ENCODE assay signal across 7 cellular contexts in the genomic region with DNA sequence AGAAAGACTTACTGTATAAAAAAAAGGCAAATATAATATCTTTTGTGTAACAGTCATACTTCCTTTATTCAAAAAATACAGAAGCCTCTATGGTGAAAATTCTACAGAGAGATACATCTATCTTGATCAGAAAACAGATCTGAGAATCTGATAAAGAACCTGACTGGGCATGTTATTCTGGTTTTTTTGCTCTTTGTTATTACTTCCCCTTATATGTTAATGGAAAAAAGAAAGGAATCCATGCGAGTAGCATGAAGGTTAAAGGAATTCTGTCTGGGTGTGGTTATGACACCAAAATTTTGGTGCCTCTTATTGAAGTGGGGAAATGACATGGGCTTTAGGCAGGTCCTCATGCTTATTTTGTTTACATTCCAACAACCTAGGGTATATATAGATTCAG.
"Had no signal": no experiment of that assay in that cellular context is flagged by ENCODE, and none has a peak within 500 bp of the region (broad histone marks: within the 10 kb centered on the region; RNA-seq: fewer than 3 reads in every experiment).

No MANE protein-coding gene starts in this region.

- H3K27ac Mint-ChIP-seq: GM23338, H9, IgD-negative memory B cell had no signal

- H3K4me2 ChIP-seq: GM23338 had no signal

- H2AFZ ChIP-seq: GM23338 had no signal

- H3K4me1 Mint-ChIP-seq: IgD-negative memory B cell had no signal

- H3K27ac ChIP-seq: HL-60 had no signal

- DNase-seq: H9, HCEC 1CT, KBM-7 had no signal

- H3K36me3 Mint-ChIP-seq: IgD-negative memory B cell had no signal

- H3K27me3 Mint-ChIP-seq: IgD-negative memory B cell had no signal

- ATAC-seq: GM23338, HepG2 had no signal

- H3K4me3 Mint-ChIP-seq: GM23338, H9, IgD-negative memory B cell had no signal

- H3K4me3 ChIP-seq: GM23338 had no signal
